Comparison of ENCODE assay signal across 1 cellular context in the genomic region with DNA sequence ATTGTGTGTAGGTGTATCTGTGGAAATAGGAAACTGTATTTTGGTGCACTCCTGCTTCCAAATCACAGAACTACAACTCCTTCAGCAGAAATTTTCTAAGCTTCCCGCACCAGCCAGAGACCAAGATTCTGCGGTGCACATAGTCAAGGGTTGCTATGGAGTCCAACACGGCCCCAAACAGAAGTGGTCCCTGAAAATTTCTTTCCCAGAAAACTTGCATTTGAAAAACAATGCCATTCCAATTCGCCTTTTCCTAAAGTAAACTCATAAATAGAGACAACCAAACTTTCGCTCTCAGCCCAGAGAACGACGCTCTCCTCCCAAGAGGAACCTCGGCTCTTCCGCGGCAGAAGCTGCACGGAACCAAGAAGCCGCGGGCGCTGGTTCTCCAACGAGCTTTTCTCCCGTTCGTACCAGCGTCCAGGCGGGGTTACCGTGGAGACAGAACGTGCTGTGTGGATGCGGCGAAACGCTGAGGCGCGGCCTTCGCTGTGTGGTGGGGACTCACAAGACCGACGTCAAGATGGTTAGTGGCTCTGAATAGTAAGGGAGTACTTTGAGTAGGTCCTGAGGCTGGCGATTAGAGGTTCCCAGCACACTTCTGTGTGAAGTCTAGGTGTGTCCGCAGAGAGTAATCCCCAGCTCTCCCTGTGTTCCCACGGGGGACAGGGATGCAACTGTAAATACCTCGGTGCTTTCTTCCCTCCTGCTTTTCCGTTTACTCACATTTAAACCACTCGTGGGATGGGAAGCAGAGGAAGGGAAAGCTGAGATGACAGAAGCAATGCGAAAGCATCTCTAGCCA.
TF ChIP-seq lines count a peak whose summit lies in the region.

No MANE protein-coding gene starts in this region.

TF ChIP-seq in SK-N-SH treated with all-trans-retinoic acid at 6 μM for 48 hours, 23 proteins besides CTCF, POLR2A, EP300 and RAD21 (continued from another document):
- TF ChIP-seq, protein P1, sequence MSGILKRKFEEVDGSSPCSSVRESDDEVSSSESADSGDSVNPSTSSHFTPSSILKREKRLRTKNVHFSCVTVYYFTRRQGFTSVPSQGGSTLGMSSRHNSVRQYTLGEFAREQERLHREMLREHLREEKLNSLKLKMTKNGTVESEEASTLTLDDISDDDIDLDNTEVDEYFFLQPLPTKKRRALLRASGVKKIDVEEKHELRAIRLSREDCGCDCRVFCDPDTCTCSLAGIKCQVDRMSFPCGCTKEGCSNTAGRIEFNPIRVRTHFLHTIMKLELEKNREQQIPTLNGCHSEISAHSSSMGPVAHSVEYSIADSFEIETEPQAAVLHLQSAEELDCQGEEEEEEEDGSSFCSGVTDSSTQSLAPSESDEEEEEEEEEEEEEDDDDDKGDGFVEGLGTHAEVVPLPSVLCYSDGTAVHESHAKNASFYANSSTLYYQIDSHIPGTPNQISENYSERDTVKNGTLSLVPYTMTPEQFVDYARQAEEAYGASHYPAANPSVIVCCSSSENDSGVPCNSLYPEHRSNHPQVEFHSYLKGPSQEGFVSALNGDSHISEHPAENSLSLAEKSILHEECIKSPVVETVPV (CRISPR knock-in tag; IDR thresholded peaks at IDR 0.05): no peak
